1 cellular context compared by ENCODE assay signal in the genomic region with DNA sequence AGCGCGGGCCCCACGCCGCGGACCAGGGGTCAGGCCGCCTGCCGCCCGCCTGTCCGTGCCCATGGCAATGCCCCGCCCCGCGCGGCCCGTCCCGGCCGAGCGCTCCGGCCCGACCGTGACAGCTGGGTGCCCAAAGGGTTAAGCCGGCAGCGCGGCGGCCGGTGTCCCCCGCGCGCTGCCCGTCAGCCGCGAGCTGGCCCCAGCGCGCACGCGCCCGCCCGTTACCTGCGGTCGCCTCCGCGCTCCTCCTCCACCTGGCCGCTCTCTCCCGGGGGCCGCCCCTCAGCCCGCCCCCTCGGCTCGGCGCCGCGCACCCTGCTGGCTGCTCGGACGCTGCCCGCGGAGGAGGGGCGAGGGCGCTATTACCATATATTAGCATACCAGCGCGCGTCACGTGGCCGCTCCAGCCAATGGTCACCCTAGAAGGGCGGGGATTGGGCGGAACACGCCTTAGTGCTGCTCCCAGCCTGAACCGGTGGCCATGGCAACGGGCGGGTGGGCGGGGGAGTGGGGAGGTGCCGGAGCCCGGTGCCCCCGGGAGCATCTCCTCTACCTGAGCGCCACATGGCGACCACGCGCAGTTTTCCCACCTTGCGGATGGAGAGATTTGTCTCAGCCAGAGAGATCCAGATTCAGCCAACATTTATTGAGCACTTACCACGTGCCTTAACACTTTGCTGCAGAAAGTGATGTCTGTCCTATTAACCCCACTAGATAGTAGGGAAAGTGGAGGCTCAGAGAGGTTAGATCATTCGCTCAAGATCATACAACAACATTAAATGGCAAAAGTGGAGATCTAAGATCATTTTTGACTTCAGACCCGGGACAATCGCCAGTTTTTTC.
TF ChIP-seq lines count a peak whose summit lies in the region.

A gene with protein sequence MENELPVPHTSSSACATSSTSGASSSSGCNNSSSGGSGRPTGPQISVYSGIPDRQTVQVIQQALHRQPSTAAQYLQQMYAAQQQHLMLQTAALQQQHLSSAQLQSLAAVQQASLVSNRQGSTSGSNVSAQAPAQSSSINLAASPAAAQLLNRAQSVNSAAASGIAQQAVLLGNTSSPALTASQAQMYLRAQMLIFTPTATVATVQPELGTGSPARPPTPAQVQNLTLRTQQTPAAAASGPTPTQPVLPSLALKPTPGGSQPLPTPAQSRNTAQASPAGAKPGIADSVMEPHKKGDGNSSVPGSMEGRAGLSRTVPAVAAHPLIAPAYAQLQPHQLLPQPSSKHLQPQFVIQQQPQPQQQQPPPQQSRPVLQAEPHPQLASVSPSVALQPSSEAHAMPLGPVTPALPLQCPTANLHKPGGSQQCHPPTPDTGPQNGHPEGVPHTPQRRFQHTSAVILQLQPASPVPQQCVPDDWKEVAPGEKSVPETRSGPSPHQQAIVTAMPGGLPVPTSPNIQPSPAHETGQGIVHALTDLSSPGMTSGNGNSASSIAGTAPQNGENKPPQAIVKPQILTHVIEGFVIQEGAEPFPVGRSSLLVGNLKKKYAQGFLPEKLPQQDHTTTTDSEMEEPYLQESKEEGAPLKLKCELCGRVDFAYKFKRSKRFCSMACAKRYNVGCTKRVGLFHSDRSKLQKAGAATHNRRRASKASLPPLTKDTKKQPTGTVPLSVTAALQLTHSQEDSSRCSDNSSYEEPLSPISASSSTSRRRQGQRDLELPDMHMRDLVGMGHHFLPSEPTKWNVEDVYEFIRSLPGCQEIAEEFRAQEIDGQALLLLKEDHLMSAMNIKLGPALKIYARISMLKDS (minus strand): TSS at position 345 of the 843 bp plus-strand sequence. CDS start 55,556 bp downstream, outside the sequence.

TF ChIP-seq in K562, 482 proteins besides CTCF, POLR2A, EP300 and RAD21 (continued from another document and continues in another):
- TF ChIP-seq FOXP4 (CRISPR knock-in tag; IDR thresholded peaks at IDR 0.05; ENCODE audit: borderline replicate concordance), result no peak
- no peak for TF ChIP-seq ZBTB43 (CRISPR knock-in tag; IDR thresholded peaks at IDR 0.05)
- TF ChIP-seq BRF1 (IDR thresholded peaks at IDR 0.05; ENCODE audit: borderline replicate concordance, extremely low read depth, insufficient read length), result no peak
- TF ChIP-seq, protein P1, sequence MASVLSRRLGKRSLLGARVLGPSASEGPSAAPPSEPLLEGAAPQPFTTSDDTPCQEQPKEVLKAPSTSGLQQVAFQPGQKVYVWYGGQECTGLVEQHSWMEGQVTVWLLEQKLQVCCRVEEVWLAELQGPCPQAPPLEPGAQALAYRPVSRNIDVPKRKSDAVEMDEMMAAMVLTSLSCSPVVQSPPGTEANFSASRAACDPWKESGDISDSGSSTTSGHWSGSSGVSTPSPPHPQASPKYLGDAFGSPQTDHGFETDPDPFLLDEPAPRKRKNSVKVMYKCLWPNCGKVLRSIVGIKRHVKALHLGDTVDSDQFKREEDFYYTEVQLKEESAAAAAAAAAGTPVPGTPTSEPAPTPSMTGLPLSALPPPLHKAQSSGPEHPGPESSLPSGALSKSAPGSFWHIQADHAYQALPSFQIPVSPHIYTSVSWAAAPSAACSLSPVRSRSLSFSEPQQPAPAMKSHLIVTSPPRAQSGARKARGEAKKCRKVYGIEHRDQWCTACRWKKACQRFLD (CRISPR knock-in tag; IDR thresholded peaks at IDR 0.05), result no peak
- TF ChIP-seq ELF1 (tag; IDR thresholded peaks at IDR 0.05), result no peak
- TF ChIP-seq, protein P2, sequence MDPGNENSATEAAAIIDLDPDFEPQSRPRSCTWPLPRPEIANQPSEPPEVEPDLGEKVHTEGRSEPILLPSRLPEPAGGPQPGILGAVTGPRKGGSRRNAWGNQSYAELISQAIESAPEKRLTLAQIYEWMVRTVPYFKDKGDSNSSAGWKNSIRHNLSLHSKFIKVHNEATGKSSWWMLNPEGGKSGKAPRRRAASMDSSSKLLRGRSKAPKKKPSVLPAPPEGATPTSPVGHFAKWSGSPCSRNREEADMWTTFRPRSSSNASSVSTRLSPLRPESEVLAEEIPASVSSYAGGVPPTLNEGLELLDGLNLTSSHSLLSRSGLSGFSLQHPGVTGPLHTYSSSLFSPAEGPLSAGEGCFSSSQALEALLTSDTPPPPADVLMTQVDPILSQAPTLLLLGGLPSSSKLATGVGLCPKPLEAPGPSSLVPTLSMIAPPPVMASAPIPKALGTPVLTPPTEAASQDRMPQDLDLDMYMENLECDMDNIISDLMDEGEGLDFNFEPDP (CRISPR knock-in tag; IDR thresholded peaks at IDR 0.05), result no peak
- no peak for TF ChIP-seq SAFB (IDR thresholded peaks at IDR 0.05; ENCODE audit: borderline replicate concordance, low read depth, low read length)
- no peak for TF ChIP-seq ZBTB17 (CRISPR knock-in tag; IDR thresholded peaks at IDR 0.05)
- no peak for TF ChIP-seq HDAC1 (IDR thresholded peaks at IDR 0.05)
- TF ChIP-seq BHLHE40 (IDR thresholded peaks at IDR 0.05; ENCODE audit: low read length), result peak; percentile 58
- TF ChIP-seq MXI1 (IDR thresholded peaks at IDR 0.05; ENCODE audit: low read depth, low read length), result no peak
- TF ChIP-seq TCF15 (CRISPR knock-in tag; IDR thresholded peaks at IDR 0.05), result no peak
- TF ChIP-seq, protein P3, sequence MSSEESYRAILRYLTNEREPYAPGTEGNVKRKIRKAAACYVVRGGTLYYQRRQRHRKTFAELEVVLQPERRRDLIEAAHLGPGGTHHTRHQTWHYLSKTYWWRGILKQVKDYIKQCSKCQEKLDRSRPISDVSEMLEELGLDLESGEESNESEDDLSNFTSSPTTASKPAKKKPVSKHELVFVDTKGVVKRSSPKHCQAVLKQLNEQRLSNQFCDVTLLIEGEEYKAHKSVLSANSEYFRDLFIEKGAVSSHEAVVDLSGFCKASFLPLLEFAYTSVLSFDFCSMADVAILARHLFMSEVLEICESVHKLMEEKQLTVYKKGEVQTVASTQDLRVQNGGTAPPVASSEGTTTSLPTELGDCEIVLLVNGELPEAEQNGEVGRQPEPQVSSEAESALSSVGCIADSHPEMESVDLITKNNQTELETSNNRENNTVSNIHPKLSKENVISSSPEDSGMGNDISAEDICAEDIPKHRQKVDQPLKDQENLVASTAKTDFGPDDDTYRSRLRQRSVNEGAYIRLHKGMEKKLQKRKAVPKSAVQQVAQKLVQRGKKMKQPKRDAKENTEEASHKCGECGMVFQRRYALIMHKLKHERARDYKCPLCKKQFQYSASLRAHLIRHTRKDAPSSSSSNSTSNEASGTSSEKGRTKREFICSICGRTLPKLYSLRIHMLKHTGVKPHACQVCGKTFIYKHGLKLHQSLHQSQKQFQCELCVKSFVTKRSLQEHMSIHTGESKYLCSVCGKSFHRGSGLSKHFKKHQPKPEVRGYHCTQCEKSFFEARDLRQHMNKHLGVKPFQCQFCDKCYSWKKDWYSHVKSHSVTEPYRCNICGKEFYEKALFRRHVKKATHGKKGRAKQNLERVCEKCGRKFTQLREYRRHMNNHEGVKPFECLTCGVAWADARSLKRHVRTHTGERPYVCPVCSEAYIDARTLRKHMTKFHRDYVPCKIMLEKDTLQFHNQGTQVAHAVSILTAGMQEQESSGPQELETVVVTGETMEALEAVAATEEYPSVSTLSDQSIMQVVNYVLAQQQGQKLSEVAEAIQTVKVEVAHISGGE (CRISPR knock-in tag; IDR thresholded peaks at IDR 0.05), result no peak
- no peak for TF ChIP-seq ZNF695 (CRISPR knock-in tag; IDR thresholded peaks at IDR 0.05)
- TF ChIP-seq RNF2 (IDR thresholded peaks at IDR 0.05), result no peak
- TF ChIP-seq, protein P4, sequence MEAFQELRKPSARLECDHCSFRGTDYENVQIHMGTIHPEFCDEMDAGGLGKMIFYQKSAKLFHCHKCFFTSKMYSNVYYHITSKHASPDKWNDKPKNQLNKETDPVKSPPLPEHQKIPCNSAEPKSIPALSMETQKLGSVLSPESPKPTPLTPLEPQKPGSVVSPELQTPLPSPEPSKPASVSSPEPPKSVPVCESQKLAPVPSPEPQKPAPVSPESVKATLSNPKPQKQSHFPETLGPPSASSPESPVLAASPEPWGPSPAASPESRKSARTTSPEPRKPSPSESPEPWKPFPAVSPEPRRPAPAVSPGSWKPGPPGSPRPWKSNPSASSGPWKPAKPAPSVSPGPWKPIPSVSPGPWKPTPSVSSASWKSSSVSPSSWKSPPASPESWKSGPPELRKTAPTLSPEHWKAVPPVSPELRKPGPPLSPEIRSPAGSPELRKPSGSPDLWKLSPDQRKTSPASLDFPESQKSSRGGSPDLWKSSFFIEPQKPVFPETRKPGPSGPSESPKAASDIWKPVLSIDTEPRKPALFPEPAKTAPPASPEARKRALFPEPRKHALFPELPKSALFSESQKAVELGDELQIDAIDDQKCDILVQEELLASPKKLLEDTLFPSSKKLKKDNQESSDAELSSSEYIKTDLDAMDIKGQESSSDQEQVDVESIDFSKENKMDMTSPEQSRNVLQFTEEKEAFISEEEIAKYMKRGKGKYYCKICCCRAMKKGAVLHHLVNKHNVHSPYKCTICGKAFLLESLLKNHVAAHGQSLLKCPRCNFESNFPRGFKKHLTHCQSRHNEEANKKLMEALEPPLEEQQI (IDR thresholded peaks at IDR 0.05), result no peak
- TF ChIP-seq FIP1L1 (IDR thresholded peaks at IDR 0.05; ENCODE audit: low read depth, low read length, poor library complexity, severe bottlenecking), result no peak
- TF ChIP-seq MYC (IDR thresholded peaks at IDR 0.05; ENCODE audit: low read depth, low read length), result no peak
- no peak for TF ChIP-seq MYC (CRISPR knock-in tag; IDR thresholded peaks at IDR 0.05; ENCODE audit: borderline replicate concordance, low read depth)
- no peak for TF ChIP-seq GMEB1 (CRISPR knock-in tag; IDR thresholded peaks at IDR 0.05)
- no peak for TF ChIP-seq SRSF7 (optimal IDR thresholded peaks at IDR 0.05; ENCODE audit: low read depth, low read length)
- no peak for TF ChIP-seq ZBED1 (IDR thresholded peaks at IDR 0.05)
- no peak for TF ChIP-seq E4F1 (CRISPR knock-in tag; IDR thresholded peaks at IDR 0.05; ENCODE audit: borderline replicate concordance)
- TF ChIP-seq, protein P5, sequence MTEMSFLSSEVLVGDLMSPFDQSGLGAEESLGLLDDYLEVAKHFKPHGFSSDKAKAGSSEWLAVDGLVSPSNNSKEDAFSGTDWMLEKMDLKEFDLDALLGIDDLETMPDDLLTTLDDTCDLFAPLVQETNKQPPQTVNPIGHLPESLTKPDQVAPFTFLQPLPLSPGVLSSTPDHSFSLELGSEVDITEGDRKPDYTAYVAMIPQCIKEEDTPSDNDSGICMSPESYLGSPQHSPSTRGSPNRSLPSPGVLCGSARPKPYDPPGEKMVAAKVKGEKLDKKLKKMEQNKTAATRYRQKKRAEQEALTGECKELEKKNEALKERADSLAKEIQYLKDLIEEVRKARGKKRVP (CRISPR knock-in tag; IDR thresholded peaks at IDR 0.05), result no peak
- TF ChIP-seq MBD2 (IDR thresholded peaks at IDR 0.05; ENCODE audit: borderline replicate concordance, low read depth), result no peak
- peak; percentile 68 for TF ChIP-seq SP1 (CRISPR knock-in tag; IDR thresholded peaks at IDR 0.05)
- TF ChIP-seq ZNF740 (CRISPR knock-in tag; IDR thresholded peaks at IDR 0.05), result no peak
- no peak for TF ChIP-seq ZNF740 (tag; IDR thresholded peaks at IDR 0.05)
